Comparison of ENCODE assay signal across 9 cellular contexts in genomic region chr17:2214047-2214717, GRCh38.
DNase-seq lines count a peak whose midpoint lies in the region; ATAC-seq and TF ChIP-seq lines count a peak whose summit lies in the region.
"Had no signal": no experiment of that assay in that cellular context is flagged by ENCODE, and none has a peak within 500 bp of the region (broad histone marks: within the 10 kb centered on the region; RNA-seq: fewer than 3 reads in every experiment).

No MANE protein-coding gene starts in this region.

- no peaks in the 10 kb centered on the region for H3K27me3 Mint-ChIP-seq in central memory CD8-positive, alpha-beta T cell

- peak overlapping the region; percentile 95 for H3K27ac Mint-ChIP-seq in central memory CD8-positive, alpha-beta T cell (ENCODE audit: low read depth)

- intact Hi-C loops in right lobe of liver (cut with DNase I): no loop called here
- intact Hi-C loops in stomach (cut with DNase I; ENCODE audit: low total_unique reads): no loop called here

- no peak for TF ChIP-seq POLR2A in right lobe of liver (IDR thresholded peaks at IDR 0.05)
- TF ChIP-seq POLR2A in stomach (IDR thresholded peaks at IDR 0.05): no peak

- no peaks in the 10 kb centered on the region for H3K9me3 Mint-ChIP-seq in central memory CD8-positive, alpha-beta T cell

- peaks cover 43 to 73% (median 66%) of the 10 kb centered on the region in 10 experiments for H3K4me1 ChIP-seq in BLaER1 treated with 17β-estradiol and CSF1 and Interleukin-3, amounts not matched to agents 10 nM and 100 nM
- peaks cover 0 to 37% (median 8%) of the 10 kb centered on the region in 4 donors for H3K4me1 ChIP-seq in right lobe of liver
- H3K4me1 ChIP-seq in stomach: peaks cover 19 to 54% (median 44%) of the 10 kb centered on the region in 4 donors

- peak overlapping the region in 9 of 11 experiments; percentile 55 to 83 (median 73); a peak in 15 of 22 replicates for H3K27ac ChIP-seq in BLaER1 treated with 17β-estradiol and CSF1 and Interleukin-3, amounts not matched to agents 10 nM and 100 nM
- H3K27ac ChIP-seq in right lobe of liver (peak overlapping the region; percentile 55 to 82 (median 67)), stomach (peak overlapping the region; percentile 80 to 91 (median 88))

- peaks cover 23 to 48% (median 41%) of the 10 kb centered on the region in 11 experiments; a peak in 20 of 22 replicates for H3K36me3 ChIP-seq in BLaER1 treated with 17β-estradiol and CSF1 and Interleukin-3, amounts not matched to agents 10 nM and 100 nM
- no peaks in the 10 kb centered on the region for H3K36me3 ChIP-seq in right lobe of liver
- H3K36me3 ChIP-seq in stomach: peaks cover 0 to 11% (median 8%) of the 10 kb centered on the region in 4 donors

- H3K4me2 ChIP-seq in BLaER1 treated with 17β-estradiol and CSF1 and Interleukin-3, amounts not matched to agents 10 nM and 100 nM: peak overlapping the region; percentile 73 to 91 (median 83)

- peak overlapping the region in 8 of 11 experiments; percentile 52 to 77 (median 67); a peak in 13 of 22 replicates for H3K9ac ChIP-seq in BLaER1 treated with 17β-estradiol and CSF1 and Interleukin-3, amounts not matched to agents 10 nM and 100 nM

- ATAC-seq in central memory CD8-positive, alpha-beta T cell (replicated peaks; ENCODE audit: extremely low read depth, poor library complexity, severe bottlenecking): no peak
- peak; percentile 67 to 75 (median 68) for ATAC-seq in right lobe of liver
- no peak for ATAC-seq in HG02623 (IDR thresholded peaks at IDR 0.05; ENCODE audit: unreplicated experiment)
- ATAC-seq: HCT116 had no signal

- H3K4me3 ChIP-seq in BLaER1 treated with 17β-estradiol and CSF1 and Interleukin-3, amounts not matched to agents 10 nM and 100 nM: 0 out of 20 replicates have a peak overlapping the region, but pooled peaks of 1 of the 10 experiments have one; percentile 39
- H3K4me3 ChIP-seq in right lobe of liver (no peak overlapping the region), stomach (no peak overlapping the region)

- peaks cover 53% of the 10 kb centered on the region for H3K4me1 Mint-ChIP-seq in central memory CD8-positive, alpha-beta T cell

- H4K20me1 ChIP-seq in BLaER1 treated with 17β-estradiol and CSF1 and Interleukin-3, amounts not matched to agents 10 nM and 100 nM: peaks cover 0 to 27% (median 0%) of the 10 kb centered on the region in 11 experiments; a peak in 7 of 22 replicates

- H3K9me3 ChIP-seq in BLaER1 treated with 17β-estradiol and CSF1 and Interleukin-3, amounts not matched to agents 10 nM and 100 nM (replicated peaks in 1 of 11): 0 out of 22 replicates have a peak, but pooled peaks cover 0 to 5% (median 0%) of the 10 kb centered on the region in 11 experiments
- H3K9me3 ChIP-seq in right lobe of liver (no peaks in the 10 kb centered on the region), stomach (no peaks in the 10 kb centered on the region)

- 30% methylated on average over 11 of the region's 14 CpGs for WGBS in right lobe of liver (ENCODE audit: insufficient coverage, low coverage, low lambda C conversion rate, missing lambda C conversion rate)
- 39 to 52% (median 44%) methylated on average over 14 of the region's 14 CpGs for WGBS in stomach, 5 donors

- DNase-seq in MV-4-11 (lab: John Stamatoyannopoulos, UW) (peak; percentile 64), right lobe of liver (peak in 1 of 3 donors; percentile 53), stomach (no peak), HuH-7.5 (ENCODE audit: low spot score) (no peak), SHP77 treated with DMSO at 0.1 percent for 48 hours (lab: John Stamatoyannopoulos, UW) (no peak)
- no peak for DNase-seq in central memory CD8-positive, alpha-beta T cell (ENCODE audit: low spot score in 2 of 2)

- H3K27me3 ChIP-seq in BLaER1 treated with 17β-estradiol and CSF1 and Interleukin-3, amounts not matched to agents 10 nM and 100 nM: no peaks in the 10 kb centered on the region
- H3K27me3 ChIP-seq in right lobe of liver: no peaks in the 10 kb centered on the region
- H3K27me3 ChIP-seq in stomach: no peaks in the 10 kb centered on the region

- no peak for TF ChIP-seq EP300 in stomach (IDR thresholded peaks at IDR 0.05)

- TF ChIP-seq CTCF in right lobe of liver (IDR thresholded peaks at IDR 0.05) (no peak), stomach (IDR thresholded peaks at IDR 0.05) (no peak)

- H3K36me3 Mint-ChIP-seq in central memory CD8-positive, alpha-beta T cell (ENCODE audit: insufficient read depth): peaks cover 7% of the 10 kb centered on the region

- H3K4me3 Mint-ChIP-seq in central memory CD8-positive, alpha-beta T cell: peak overlapping the region; percentile 66

Comparison
In these comparisons a context has a peak if more than half of its experiments do, and no peak if none do; other contexts are left out.
1. ATAC-seq: peak in right lobe of liver (4 of 4); none in central memory CD8-positive, alpha-beta T cell (single experiment) and HG02623 (single experiment).
2. Peak in every context shown above with its lines, with median percentiles within 50 percentile points of each other: H3K27ac ChIP-seq.